1 cellular context compared by ENCODE assay signal in genomic region chr21:16002872-16003466, GRCh38.
TF ChIP-seq lines count a peak whose summit lies in the region.

No MANE protein-coding gene starts in this region.

TF ChIP-seq in IMR-90, 13 proteins besides CTCF, POLR2A, EP300 and RAD21:
- TF ChIP-seq SMC3 (IDR thresholded peaks at IDR 0.05; ENCODE audit: low read depth, low read length), result peak; percentile 50
- no peak for TF ChIP-seq NFE2L2 (IDR thresholded peaks at IDR 0.05; ENCODE audit: low read depth, low read length)
- TF ChIP-seq CEBPB (IDR thresholded peaks at IDR 0.05; ENCODE audit: low read depth, low read length), result no peak
- TF ChIP-seq CHD1 (IDR thresholded peaks at IDR 0.05; ENCODE audit: low read depth, low read length), result no peak
- TF ChIP-seq MAFK (IDR thresholded peaks at IDR 0.05; ENCODE audit: low read depth, low read length), result no peak
